Comparison of ENCODE assay signal across 15 cellular contexts in genomic region chr6:158018851-158019361, GRCh38. TPM values are rescaled to one million over a fixed set of nuclear protein-coding genes. Genes with fewer than 3 reads are reported as not detected.
DNase-seq lines count a peak whose midpoint lies in the region; TF ChIP-seq lines count a peak whose summit lies in the region.
"Had no signal": no experiment of that assay in that cellular context is flagged by ENCODE, and none has a peak within 500 bp of the region (broad histone marks: within the 10 kb centered on the region; RNA-seq: fewer than 3 reads in every experiment).

No MANE protein-coding gene starts in this region.

- TF ChIP-seq EP300 in tibial nerve (IDR thresholded peaks at IDR 0.05), result no peak

- H3K27me3 ChIP-seq in MG63, result no peaks in the 10 kb centered on the region
- H3K27me3 ChIP-seq in layer of hippocampus (ENCODE audit: control insufficient read depth, insufficient read depth, low read length), result no peaks in the 10 kb centered on the region
- peaks cover 0 to 8% of the 10 kb centered on the region in 2 donors for H3K27me3 ChIP-seq in tibial nerve
- H3K27me3 ChIP-seq in WERI-Rb-1 (ENCODE audit: insufficient read depth, low read depth, severe bottlenecking), result no peaks in the 10 kb centered on the region
- H3K27me3 ChIP-seq: upper lobe of right lung had no signal

- DNase-seq in A172 (ENCODE audit: low spot score), result peak; percentile 87
- DNase-seq in MG63, result peak; percentile 89
- no peak for DNase-seq in caudate nucleus (lab: John Stamatoyannopoulos, UW)
- no peak for DNase-seq in tibial nerve (ENCODE audit: low spot score in 2 of 2)
- DNase-seq in occipital lobe (lab: John Stamatoyannopoulos, UW), result no peak
- no peak for DNase-seq in superior temporal gyrus (ENCODE audit: extremely low spot score)
- no peak for DNase-seq in WERI-Rb-1
- DNase-seq: activated T-cell treated with anti-CD3 and anti-CD28 coated beads, Interleukin-2, amount 50 U/mL, for 24 hours; AML-193; HFFc6; NCI-H1092 treated with DMSO at 0.1 percent for 48 hours; stimulated activated CD4-positive, alpha-beta T cell treated with anti-CD3 and anti-CD28 coated beads, Interleukin-4, amount 100 ng/mL, for 4 hours; upper lobe of right lung had no signal

- H3K4me3 ChIP-seq in MG63 (no peak overlapping the region), tibial nerve (no peak overlapping the region), WERI-Rb-1 (ENCODE audit: low read depth, low read length) (no peak overlapping the region)
- H3K4me3 ChIP-seq: upper lobe of right lung had no signal

- H3K36me3 ChIP-seq in MG63 (peaks cover 44% of the 10 kb centered on the region), tibial nerve (no peaks in the 10 kb centered on the region), WERI-Rb-1 (peaks cover 6% of the 10 kb centered on the region)
- H3K36me3 ChIP-seq: upper lobe of right lung had no signal

- H3K9me3 ChIP-seq in MG63 (no peaks in the 10 kb centered on the region), tibial nerve (no peaks in the 10 kb centered on the region), WERI-Rb-1 (ENCODE audit: severe bottlenecking) (no peaks in the 10 kb centered on the region)
- H3K9me3 ChIP-seq: upper lobe of right lung had no signal

- WGBS in tibial nerve, 2 donors, result 71 to 81% methylated on average over 11 to 15 of the region's 15 CpGs

- no peak for TF ChIP-seq CTCF in tibial nerve (IDR thresholded peaks at IDR 0.05)
- TF ChIP-seq CTCF in WERI-Rb-1 (IDR thresholded peaks at IDR 0.05; ENCODE audit: low read depth, low read length), result no peak

- no peak for TF ChIP-seq POLR2A in tibial nerve (IDR thresholded peaks at IDR 0.05)

- H3K27ac ChIP-seq in caudate nucleus (ENCODE audit: low read depth, low read length) (peak overlapping the region; percentile 24), layer of hippocampus (ENCODE audit: low read depth, low read length) (peak overlapping the region; percentile 77), tibial nerve (no peak overlapping the region), WERI-Rb-1 (no peak overlapping the region)
- H3K27ac ChIP-seq: HL-60, upper lobe of right lung had no signal

- peaks cover 0 to 26% (median 0%) of the 10 kb centered on the region in 4 donors for H3K4me1 ChIP-seq in tibial nerve

RNA-seq across cellular contexts. Expression of gene SYNJ2, which starts 37.2 kb away (rescaled TPM):
- 34.0 and 53.7 TPM in 2 replicates for total RNA-seq in A172 (2014; rRNA removed; shearing (Covaris generic))
- total RNA-seq in MG63 (2014; rRNA removed; shearing (Covaris generic); ENCODE audit: low replicate concordance), result 21.8 and 35.5 TPM in 2 replicates
- total RNA-seq in tibial nerve (10 to 100 TPM in 1 of 4 donors, 1 to 10 TPM in 3; 4.4 to 10.5 (median 5.6) TPM), occipital lobe (7.2 TPM)

Comparison
In these comparisons a context has a peak if more than half of its experiments do, and no peak if none do; other contexts are left out.
1. DNase-seq: peak in A172 (single experiment) and MG63 (single experiment); none in caudate nucleus (0 of 61), tibial nerve (0 of 2), occipital lobe (single experiment), superior temporal gyrus (single experiment) and WERI-Rb-1 (single experiment).
2. H3K27ac ChIP-seq: peak in caudate nucleus (single experiment) and layer of hippocampus (single experiment); none in tibial nerve (0 of 4) and WERI-Rb-1 (single experiment).